1 cellular context compared by ENCODE assay signal in the genomic region with DNA sequence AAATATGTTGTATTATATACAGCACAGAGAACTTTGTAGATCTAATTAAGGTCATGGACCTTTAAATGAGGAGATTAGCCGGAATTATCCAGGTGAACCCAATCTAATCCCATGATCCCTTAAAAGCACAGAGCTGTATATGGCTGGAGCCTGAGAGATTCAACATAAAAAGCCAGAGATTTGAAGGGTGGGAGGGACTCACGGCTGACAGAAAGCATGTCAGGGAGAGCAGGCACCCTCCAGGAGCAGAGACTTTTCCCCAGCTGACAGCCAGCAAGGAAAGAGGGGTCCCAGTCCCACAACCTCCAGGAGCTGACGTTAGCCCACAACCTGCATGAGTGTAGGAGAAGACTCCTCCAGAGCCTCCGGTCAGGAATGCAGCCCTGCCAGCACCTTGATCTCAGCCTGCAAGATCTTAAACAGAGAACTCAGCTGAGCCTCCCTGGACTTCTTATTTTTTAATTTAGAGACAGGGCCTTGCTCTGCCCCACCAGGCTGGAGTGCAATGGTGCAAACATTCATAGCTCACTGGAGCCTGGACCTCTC.
TF ChIP-seq lines count a peak whose summit lies in the region.

No MANE protein-coding gene starts in this region.

TF ChIP-seq in SK-N-SH treated with all-trans-retinoic acid at 6 μM for 48 hours, 23 proteins besides CTCF, POLR2A, EP300 and RAD21 (continued from another document):
- TF ChIP-seq, protein P1, sequence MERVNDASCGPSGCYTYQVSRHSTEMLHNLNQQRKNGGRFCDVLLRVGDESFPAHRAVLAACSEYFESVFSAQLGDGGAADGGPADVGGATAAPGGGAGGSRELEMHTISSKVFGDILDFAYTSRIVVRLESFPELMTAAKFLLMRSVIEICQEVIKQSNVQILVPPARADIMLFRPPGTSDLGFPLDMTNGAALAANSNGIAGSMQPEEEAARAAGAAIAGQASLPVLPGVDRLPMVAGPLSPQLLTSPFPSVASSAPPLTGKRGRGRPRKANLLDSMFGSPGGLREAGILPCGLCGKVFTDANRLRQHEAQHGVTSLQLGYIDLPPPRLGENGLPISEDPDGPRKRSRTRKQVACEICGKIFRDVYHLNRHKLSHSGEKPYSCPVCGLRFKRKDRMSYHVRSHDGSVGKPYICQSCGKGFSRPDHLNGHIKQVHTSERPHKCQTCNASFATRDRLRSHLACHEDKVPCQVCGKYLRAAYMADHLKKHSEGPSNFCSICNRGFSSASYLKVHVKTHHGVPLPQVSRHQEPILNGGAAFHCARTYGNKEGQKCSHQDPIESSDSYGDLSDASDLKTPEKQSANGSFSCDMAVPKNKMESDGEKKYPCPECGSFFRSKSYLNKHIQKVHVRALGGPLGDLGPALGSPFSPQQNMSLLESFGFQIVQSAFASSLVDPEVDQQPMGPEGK (CRISPR knock-in tag; IDR thresholded peaks at IDR 0.05; ENCODE audit: borderline replicate concordance), result no peak
- TF ChIP-seq CSDC2 (CRISPR knock-in tag; IDR thresholded peaks at IDR 0.05), result no peak
- TF ChIP-seq TOX (CRISPR knock-in tag; IDR thresholded peaks at IDR 0.05; ENCODE audit: borderline replicate concordance), result no peak
